Comparison of ENCODE assay signal across 7 cellular contexts in the genomic region with DNA sequence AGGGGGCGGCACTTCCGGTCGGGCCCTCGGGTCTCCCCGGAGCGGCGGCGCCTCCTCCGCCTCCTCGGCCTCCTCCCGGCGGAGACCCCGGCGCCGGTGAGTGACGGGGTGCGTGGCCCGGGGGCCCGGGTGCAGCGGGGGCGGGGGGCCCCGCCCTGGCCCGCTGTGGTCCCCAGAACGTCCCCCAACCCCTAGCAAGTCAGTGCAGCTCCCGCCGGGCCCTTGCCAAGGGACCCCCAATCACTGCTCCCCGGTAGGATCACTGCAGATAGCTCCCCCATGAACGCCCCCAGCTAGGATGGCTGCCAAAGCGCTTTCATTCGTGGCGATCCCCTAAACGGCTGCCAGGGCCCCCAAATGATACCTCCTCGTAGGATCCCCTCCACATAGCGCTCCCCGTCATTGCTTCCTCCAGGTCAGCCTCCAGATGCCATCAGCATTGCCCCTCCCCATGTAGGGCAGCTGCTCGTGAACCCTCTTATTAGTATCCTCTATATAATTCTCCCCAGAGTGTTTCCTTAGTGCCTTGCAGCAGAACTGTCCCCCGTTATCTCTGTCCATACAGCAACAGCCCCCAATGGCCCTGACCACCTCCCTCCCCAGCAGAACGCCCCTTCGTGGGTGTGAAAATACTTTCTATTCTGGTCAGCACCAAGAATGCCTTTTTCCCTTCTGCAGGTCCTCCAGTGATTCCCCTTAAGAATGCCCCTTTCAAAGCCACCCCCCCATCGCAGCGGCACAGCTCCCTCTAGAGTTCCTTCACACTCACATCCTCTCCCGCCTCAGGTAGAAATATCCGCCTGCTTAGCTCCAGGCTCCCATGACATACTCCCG. TPM values are rescaled to one million over a fixed set of nuclear protein-coding genes. Genes with fewer than 3 reads are reported as not detected.
DNase-seq lines count a peak whose midpoint lies in the region; ATAC-seq, FAIRE-seq and TF ChIP-seq lines count a peak whose summit lies in the region.

ZNF865 (plus strand) TSS at position 11 of the 834 bp plus-strand sequence. CDS start 7,972 bp downstream, outside the sequence.

- no peak for TF ChIP-seq POLR2A in HepG2 (IDR thresholded peaks at IDR 0.05; ENCODE audit: insufficient read depth in 1 of 2, low read depth in 2 of 2, low read length in 2 of 2)

- peak; percentile 76; the same call in 1 of the 2 replicates for TF ChIP-seq RAD21 in HepG2 (CRISPR knock-in tag; IDR thresholded peaks at IDR 0.05)

- H3K9ac ChIP-seq in HepG2 (ENCODE audit: insufficient read depth, low read depth, low read length), result peak within 1 kb of the TSS; percentile 84

- POLR2A ChIA-PET in HepG2 (lab: Yijun Ruan, JAX), result interaction anchor here (0.5 to 2.8 kb wide), 18 partner anchors 12 to 347 kb away, joined by 3 to 23 read pairs (median 5); partner anchors contain the start of genes ISOC2, PPP6R1, U2AF2 and ZNF628

- H3K27me3 ChIP-seq in HepG2 (ENCODE audit: control insufficient read depth in 1 of 2, insufficient read depth in 2 of 2, low read length in 2 of 2), result no peaks in the 10 kb centered on the region; a peak in 1 of 5 replicates

- no peaks in the 10 kb centered on the region for H3K9me3 ChIP-seq in HepG2 (ENCODE audit: low read length)

- peaks cover 48% of the 10 kb centered on the region for H3K4me1 ChIP-seq in HepG2 (ENCODE audit: insufficient read depth, low read length)

- TF ChIP-seq CTCF in GM13976 (IDR thresholded peaks at IDR 0.05; ENCODE audit: borderline replicate concordance, control extremely low read depth, extremely low read depth, insufficient read depth, missing control alignments) (peak; percentile 77), HepG2 (CRISPR knock-in tag; IDR thresholded peaks at IDR 0.05) (peak; percentile 94)

- no TSS peak for BruUV-seq in HepG2 (replicated peaks; lab: Mats Ljungman, UMichigan)

- FAIRE-seq in HepG2 (lab: Jason Lieb, UNC), result peak; percentile 76

- H2AFZ ChIP-seq in HepG2 (ENCODE audit: low read length), result no peak within 1 kb of the TSS

- no peak for TF ChIP-seq EP300 in HepG2 (IDR thresholded peaks at IDR 0.05; ENCODE audit: low read depth in 2 of 2, low read length in 2 of 2)
- TF ChIP-seq EP300 in HepG2 (CRISPR knock-in tag; IDR thresholded peaks at IDR 0.05; ENCODE audit: borderline replicate concordance), result no peak

- DNase-seq in GM13976 (ENCODE audit: low spot score) (peak; percentile 78), NCI-H510A (lab: John Stamatoyannopoulos, UW) (peak; percentile 59), dermis blood vessel endothelial cell (peak; percentile 93), HepG2 (ENCODE audit: low spot score) (peak; percentile 72)
- DNase-seq in activated CD4-positive, alpha-beta T cell treated with anti-CD3 and anti-CD28 coated beads, Interleukin-2, amount 10 ng/mL, durations not matched to agents 24 days and 14 days, result peak; percentile 90
- DNase-seq in stimulated activated CD4-positive, alpha-beta T cell treated with anti-CD3 and anti-CD28 coated beads, Interleukin-2, amount 100 ng/mL, for 48 hours, result peak; percentile 58

- in situ Hi-C loops in GM13976 (cut with MboI; ENCODE audit: low sequenced_read_pairs, unreplicated experiment) (no loop called here), HepG2 (cut with HindIII; ENCODE audit: extremely low pct_ligation_motif_present, low pct_unique_long_range_greater_than_20kb) (loop anchor here (5.0 kb wide), 1 partner anchor 89 kb away; no protein-coding TSS in a partner anchor)

- peak within 1 kb of the TSS; percentile 93 for H3K4me3 Mint-ChIP-seq in activated CD4-positive, alpha-beta T cell treated with anti-CD3 and anti-CD28 coated beads, Interleukin-2, amount 10 ng/mL, durations not matched to agents 24 days and 14 days

- H3K9me3 Mint-ChIP-seq in activated CD4-positive, alpha-beta T cell treated with anti-CD3 and anti-CD28 coated beads, Interleukin-2, amount 10 ng/mL, durations not matched to agents 24 days and 14 days, result no peaks in the 10 kb centered on the region

- peak within 1 kb of the TSS; percentile 81 for H3K27ac ChIP-seq in HepG2 (ENCODE audit: extremely low read length, insufficient read depth, low read length)

- H3K36me3 Mint-ChIP-seq in activated CD4-positive, alpha-beta T cell treated with anti-CD3 and anti-CD28 coated beads, Interleukin-2, amount 10 ng/mL, durations not matched to agents 24 days and 14 days (ENCODE audit: low read depth), result peaks cover 40% of the 10 kb centered on the region

- 2% methylated on average over 16 of the region's 44 CpGs for WGBS in HepG2 (ENCODE audit: low lambda C conversion rate)

- no peaks in the 10 kb centered on the region for H4K20me1 ChIP-seq in HepG2 (ENCODE audit: insufficient read depth, low read length)

- H3K4me3 ChIP-seq in HepG2 (replicated peaks in 1 of 3; ENCODE audit: insufficient read depth in 1 of 3, low read depth in 2 of 3, low read length in 3 of 3), result peak within 1 kb of the TSS; percentile 81 to 85 (median 84)

- H3K27me3 Mint-ChIP-seq in activated CD4-positive, alpha-beta T cell treated with anti-CD3 and anti-CD28 coated beads, Interleukin-2, amount 10 ng/mL, durations not matched to agents 24 days and 14 days, result peaks cover 3% of the 10 kb centered on the region

- H3K27ac Mint-ChIP-seq in activated CD4-positive, alpha-beta T cell treated with anti-CD3 and anti-CD28 coated beads, Interleukin-2, amount 10 ng/mL, durations not matched to agents 24 days and 14 days, result peak within 1 kb of the TSS; percentile 93

- H3K36me3 ChIP-seq in HepG2 (replicated peaks in 1 of 2; ENCODE audit: control insufficient read depth in 1 of 2, insufficient read depth in 2 of 2, low read length in 2 of 2), result peaks cover 0 to 2% of the 10 kb centered on the region in 2 experiments; a peak in 1 of 5 replicates

- H3K4me2 ChIP-seq in HepG2 (ENCODE audit: low read depth, low read length), result peak within 1 kb of the TSS; percentile 97

- peaks cover 48% of the 10 kb centered on the region for H3K4me1 Mint-ChIP-seq in activated CD4-positive, alpha-beta T cell treated with anti-CD3 and anti-CD28 coated beads, Interleukin-2, amount 10 ng/mL, durations not matched to agents 24 days and 14 days

- CTCF ChIA-PET in HepG2 (lab: Yijun Ruan, JAX; ENCODE audit: low intra/inter-chr PET ratio, low total read pairs), result interaction anchor here (0.9 to 3.0 kb wide), 2 partner anchors 26 to 89 kb away, joined by 3 to 25 read pairs; no protein-coding TSS in a partner anchor

- H3K79me2 ChIP-seq in HepG2 (ENCODE audit: insufficient read depth, low read length), result peaks cover 15% of the 10 kb centered on the region

- ATAC-seq in HG03159 (IDR thresholded peaks at IDR 0.05; ENCODE audit: unreplicated experiment) (peak; percentile 34), HepG2 (peak; percentile 69)

- intact Hi-C loops in activated CD4-positive, alpha-beta T cell treated with anti-CD3 and anti-CD28 coated beads, Interleukin-2, amount 10 ng/mL, durations not matched to agents 24 days and 14 days (cut with micrococcal nuclease), result loop anchor here (1.0 kb wide), 5 partner anchors 18 to 130 kb away; partner anchors contain the start of genes ZNF628 and ZNF784
- intact Hi-C loops in HepG2 (cut with micrococcal nuclease; ENCODE audit: unreplicated experiment), result loop anchor here (1.0 to 10.0 kb wide), 2 partner anchors 51 to 89 kb away; no protein-coding TSS in a partner anchor

TF ChIP-seq in HepG2, 621 proteins besides CTCF, POLR2A, EP300 and RAD21 (continues in another document):
- TF ChIP-seq ZNF747 (CRISPR knock-in tag; IDR thresholded peaks at IDR 0.05; ENCODE audit: borderline replicate concordance) (0 out of 2 replicates have a peak, but pooled peaks have one; percentile 31), MYPOP (CRISPR knock-in tag; IDR thresholded peaks at IDR 0.05) (no peak), KDM5A (IDR thresholded peaks at IDR 0.05; ENCODE audit: borderline replicate concordance, low read length) (peak; percentile 42; the same call in 1 of the 2 replicates), ZBTB38 (CRISPR knock-in tag; IDR thresholded peaks at IDR 0.05) (no peak), SPEN (CRISPR knock-in tag; IDR thresholded peaks at IDR 0.05; ENCODE audit: low read depth) (peak; percentile 35; the same call in 1 of the 2 replicates)

RNA-seq across cellular contexts. Expression of gene ZNF865, which starts in this region (rescaled TPM):
- total RNA-seq in activated CD4-positive, alpha-beta T cell treated with anti-CD3 and anti-CD28 coated beads, Interleukin-2, amount 10 ng/mL, durations not matched to agents 24 days and 14 days, result 12.2 and 12.5 TPM in 2 replicates
- 1.4 and 2.6 TPM in 2 replicates for total RNA-seq in dermis blood vessel endothelial cell
- 0.93 and 1.0 TPM in 2 replicates for total RNA-seq in HepG2 (2016; rRNA removed; fragmentation: Illumina TruSeq; extraction: Trizol)
- 0.26 and 0.30 TPM in 2 replicates for total RNA-seq in HepG2 (2016; cell fraction: cytosol; rRNA removed; fragmentation: Illumina TruSeq; extraction: Trizol; ENCODE audit: low read depth)
- total RNA-seq in HepG2 (2016; cell fraction: insoluble cytoplasmic fraction; rRNA removed; fragmentation: Illumina TruSeq; extraction: Trizol), result 0.83 and 0.93 TPM in 2 replicates
- 1.1 and 1.3 TPM in 2 replicates for total RNA-seq in HepG2 (2016; cell fraction: membrane; rRNA removed; fragmentation: Illumina TruSeq; extraction: Trizol)
- total RNA-seq in HepG2 (2016; cell fraction: nucleus; rRNA removed; fragmentation: Illumina TruSeq; extraction: Trizol), result 0.97 and 1.1 TPM in 2 replicates
- 1.0 and 1.5 TPM in 2 replicates for polyA plus RNA-seq in HepG2 (2011; rRNA removed)
- 1.2 and 1.9 TPM in 2 replicates for polyA plus RNA-seq in HepG2 (2011; cell fraction: cytosol; rRNA removed)
- 3.2 and 3.9 TPM in 2 replicates for polyA plus RNA-seq in HepG2 (2011; cell fraction: nucleus; rRNA removed)
- polyA plus RNA-seq in HepG2 (2012), result 1.9 and 2.1 TPM in 2 replicates
- polyA plus RNA-seq in HepG2 (2016; cell fraction: cytosol; fragmentation: Illumina TruSeq; extraction: Trizol; ENCODE audit: low read depth), result 0.71 and 0.81 TPM in 2 replicates
- 3.6 and 4.1 TPM in 2 replicates for polyA plus RNA-seq in HepG2 (2016; cell fraction: insoluble cytoplasmic fraction; fragmentation: Illumina TruSeq; extraction: Trizol; ENCODE audit: low read depth)
- polyA plus RNA-seq in HepG2 (2016; cell fraction: membrane; fragmentation: Illumina TruSeq; extraction: Trizol; ENCODE audit: low read depth), result 2.4 and 2.8 TPM in 2 replicates
- 6.6 and 6.7 TPM in 2 replicates for polyA plus RNA-seq in HepG2 (2016; cell fraction: nucleus; fragmentation: Illumina TruSeq; extraction: Trizol; ENCODE audit: insufficient read depth, low read depth)
- polyA minus RNA-seq in HepG2 (2011; rRNA and poly(A)+ RNA removed; ENCODE audit: low replicate concordance), result 2.5 and 2.6 TPM in 2 replicates
- polyA minus RNA-seq in HepG2 (2011; cell fraction: cytosol; rRNA and poly(A)+ RNA removed), result 2.0 and 2.2 TPM in 2 replicates
- polyA minus RNA-seq in HepG2 (2011; cell fraction: nucleus; rRNA and poly(A)+ RNA removed), result 0.62 and 0.90 TPM in 2 replicates

Comparison
In these comparisons a context has a peak if more than half of its experiments do, and no peak if none do; other contexts are left out.
1. Peak in every context shown above with its lines: DNase-seq, ATAC-seq, H3K4me3 ChIP-seq and H3K27ac ChIP-seq.